ENCODE assay signal across 30 cellular contexts in the genomic region with DNA sequence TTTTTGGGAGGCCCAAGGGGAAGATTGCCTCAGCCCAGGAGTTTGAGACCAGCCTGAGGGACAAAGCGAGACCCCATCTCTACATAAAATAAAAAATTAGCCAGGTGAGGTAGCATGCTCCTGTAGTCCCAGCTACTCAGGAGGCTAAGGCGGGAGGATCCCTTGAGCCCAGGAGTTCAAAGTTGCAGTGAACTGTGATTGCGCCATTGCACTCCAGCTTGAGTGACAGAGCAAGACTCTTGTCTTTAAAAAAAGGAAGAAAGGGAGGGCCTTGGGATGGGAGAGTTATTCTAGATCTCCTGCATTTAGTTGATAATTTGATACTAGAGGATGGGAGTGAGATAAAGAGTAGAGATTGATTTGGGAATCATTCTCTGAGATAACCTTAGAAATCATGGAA.
DNase-seq lines count a peak whose midpoint lies in the region; ATAC-seq, FAIRE-seq and TF ChIP-seq lines count a peak whose summit lies in the region.
"Had no signal": no experiment of that assay in that cellular context is flagged by ENCODE, and none has a peak within 500 bp of the region (broad histone marks: within the 10 kb centered on the region; RNA-seq: fewer than 3 reads in every experiment).

No MANE protein-coding gene starts in this region.

- no peak for ATAC-seq in T-helper 17 cell
- ATAC-seq: activated CD8-positive, alpha-beta memory T cell treated with anti-CD3 and anti-CD28 coated beads, Interleukin-2, amount 10 ng/mL, durations not matched to agents 7 days and 5 days; activated T-cell treated with anti-CD3 and anti-CD28 coated beads, Interleukin-2, amount 50 U/mL, for 4 hours; gastrocnemius medialis; lower lobe of right lung; PC-3; psoas muscle; stimulated activated effector memory CD8-positive, alpha-beta T cell treated with anti-CD3 and anti-CD28 coated beads, Interleukin-12 subunit alpha, Interleukin-12 subunit beta, amount 100 ng/mL, for 72 hours; T-cell had no signal

- H3K4me3 ChIP-seq in breast epithelium (no peak overlapping the region), H1 (ENCODE audit: extremely low read depth in 1 of 4, insufficient read depth in 2 of 4, low read depth in 3 of 4, low read length in 4 of 4) (no peak overlapping the region), spleen (no peak overlapping the region), lower leg skin (ENCODE audit: low read depth, poor library complexity, severe bottlenecking) (no peak overlapping the region)
- H3K4me3 ChIP-seq: gastrocnemius medialis, lower lobe of right lung, psoas muscle, upper lobe of left lung had no signal

- H2BK20ac ChIP-seq in H1 (ENCODE audit: low read length), result no peak overlapping the region

- TF ChIP-seq RAD21 in H1 (IDR thresholded peaks at IDR 0.05 in 1 of 2, conservative IDR thresholded peaks at IDR 0.05 in 1 of 2; ENCODE audit: low read depth in 2 of 2, low read length in 2 of 2), result no peak

- H3K4me3 Mint-ChIP-seq in MCF 10A (ENCODE audit: unreplicated experiment), result no peak overlapping the region
- H3K4me3 Mint-ChIP-seq in T-helper 17 cell, result no peak overlapping the region
- H3K4me3 Mint-ChIP-seq: activated CD8-positive, alpha-beta memory T cell treated with anti-CD3 and anti-CD28 coated beads, Interleukin-2, amount 10 ng/mL, durations not matched to agents 7 days and 5 days; activated T-cell treated with anti-CD3 and anti-CD28 coated beads, Interleukin-2, amount 50 U/mL, for 4 hours; brain; naive B cell; stimulated activated effector memory CD8-positive, alpha-beta T cell treated with anti-CD3 and anti-CD28 coated beads, Interleukin-12 subunit alpha, Interleukin-12 subunit beta, amount 100 ng/mL, for 72 hours; T-cell had no signal

- H4K8ac ChIP-seq in H1 (ENCODE audit: extremely low read depth, insufficient read depth, low read length), result no peak overlapping the region

- H3K9ac ChIP-seq in H1 (replicated peaks in 1 of 4; ENCODE audit: extremely low read depth in 1 of 4, low read depth in 3 of 4, low read length in 3 of 4), result no peak overlapping the region; a peak in 1 of 7 replicates

- H3K36me3 ChIP-seq in breast epithelium, result no peaks in the 10 kb centered on the region
- H3K36me3 ChIP-seq in H1 (ENCODE audit: control insufficient read depth in 2 of 4, insufficient read depth in 4 of 4, low read length in 3 of 4), result peaks cover 0 to 4% (median 1%) of the 10 kb centered on the region in 4 experiments; a peak in 4 of 8 replicates
- peaks cover 0 to 66% (median 23%) of the 10 kb centered on the region in 6 donors for H3K36me3 ChIP-seq in spleen

- no TSS peak for BruUV-seq in MCF 10A (replicated peaks; lab: Mats Ljungman, UMichigan)

- no peaks in the 10 kb centered on the region for H4K20me1 ChIP-seq in H1 (replicated peaks in 1 of 2; ENCODE audit: control insufficient read depth in 1 of 2, insufficient read depth in 2 of 2, low read length in 2 of 2)

- H3K23me2 ChIP-seq in H1 (ENCODE audit: low read depth, low read length), result no peaks in the 10 kb centered on the region

- no peak overlapping the region for H2BK120ac ChIP-seq in H1 (replicated peaks; ENCODE audit: low read depth, low read length)

- no peaks in the 10 kb centered on the region for H3K27me3 ChIP-seq in breast epithelium
- H3K27me3 ChIP-seq in H1 (replicated peaks in 1 of 4; ENCODE audit: control insufficient read depth in 3 of 4, extremely low read depth in 1 of 4, insufficient read depth in 3 of 4, low read length in 3 of 4), result no peaks in the 10 kb centered on the region
- no peaks in the 10 kb centered on the region for H3K27me3 ChIP-seq in spleen (replicated peaks in 1 of 7)
- H3K27me3 ChIP-seq: gastrocnemius medialis, upper lobe of left lung had no signal

- H3K79me2 ChIP-seq in H1 (ENCODE audit: control insufficient read depth in 1 of 2, insufficient read depth in 2 of 2, low read length in 2 of 2), result no peaks in the 10 kb centered on the region

- no peak overlapping the region for H3K23ac ChIP-seq in H1 (ENCODE audit: insufficient read length)

- H3K9me3 Mint-ChIP-seq in MCF 10A (ENCODE audit: unreplicated experiment), result no peaks in the 10 kb centered on the region
- H3K9me3 Mint-ChIP-seq: activated T-cell treated with anti-CD3 and anti-CD28 coated beads, Interleukin-2, amount 50 U/mL, for 4 hours; brain; naive B cell; stimulated activated effector memory CD8-positive, alpha-beta T cell treated with anti-CD3 and anti-CD28 coated beads, Interleukin-12 subunit alpha, Interleukin-12 subunit beta, amount 100 ng/mL, for 72 hours; T-cell had no signal

- intact Hi-C loops in MCF 10A (cut with micrococcal nuclease), result no loop called here
- intact Hi-C loops in breast epithelium (cut with DNase I; ENCODE audit: low total_unique reads), result no loop called here
- intact Hi-C loops in spleen (cut with DNase I; ENCODE audit: low total_unique reads), result no loop called here
- intact Hi-C loops in lower leg skin (cut with DNase I; ENCODE audit: low total_unique reads), result no loop called here

- H3K4me1 Mint-ChIP-seq in MCF 10A (ENCODE audit: insufficient read depth, unreplicated experiment) (peaks cover 5% of the 10 kb centered on the region), T-helper 17 cell (peaks cover 20% of the 10 kb centered on the region)
- H3K4me1 Mint-ChIP-seq: activated CD8-positive, alpha-beta memory T cell treated with anti-CD3 and anti-CD28 coated beads, Interleukin-2, amount 10 ng/mL, durations not matched to agents 7 days and 5 days; brain had no signal

- H3K14ac ChIP-seq in H1 (ENCODE audit: insufficient read length), result no peak overlapping the region

- no peak overlapping the region for H3K4ac ChIP-seq in H1 (replicated peaks; ENCODE audit: insufficient read length, low read depth, low read length)

- H3K18ac ChIP-seq in H1 (ENCODE audit: extremely low read depth, low read length), result no peak overlapping the region

- H4K5ac ChIP-seq in H1 (ENCODE audit: insufficient read length, low read depth, low read length), result no peak overlapping the region

- CTCF ChIA-PET in MCF 10A (lab: Yijun Ruan, JAX) (interaction anchor here (1.1 kb wide), 1 partner anchor 118 kb away, joined by 9 read pairs; no protein-coding TSS in a partner anchor), H1 (lab: Charles Lee; ENCODE audit: partially characterized antibody) (no interaction called here)

- no peaks in the 10 kb centered on the region for H3K9me3 ChIP-seq in breast epithelium
- H3K9me3 ChIP-seq in T-helper 17 cell (ENCODE audit: control insufficient read depth, low read length, poor library complexity, severe bottlenecking), result no peaks in the 10 kb centered on the region
- H3K9me3 ChIP-seq in H1 (ENCODE audit: insufficient read depth in 2 of 2, low read depth in 1 of 2, low read length in 1 of 2), result no peaks in the 10 kb centered on the region
- H3K9me3 ChIP-seq in spleen, result no peaks in the 10 kb centered on the region
- H3K9me3 ChIP-seq: gastrocnemius medialis, lower lobe of right lung, psoas muscle, upper lobe of left lung had no signal

- TF ChIP-seq POLR2A in breast epithelium (IDR thresholded peaks at IDR 0.05), result no peak
- TF ChIP-seq POLR2A in H1 (IDR thresholded peaks at IDR 0.05; ENCODE audit: control extremely low read depth in 1 of 2, low read depth in 2 of 2, low read length in 2 of 2), result no peak
- TF ChIP-seq POLR2A in spleen (IDR thresholded peaks at IDR 0.05), result no peak
- TF ChIP-seq POLR2A in lower leg skin (IDR thresholded peaks at IDR 0.05), result no peak

- H2AK5ac ChIP-seq in H1 (ENCODE audit: low read depth, low read length), result no peak overlapping the region

- WGBS in H1 (ENCODE audit: extremely low coverage in 1 of 2, insufficient coverage in 1 of 2, insufficient read length in 1 of 2, insufficient replicate concordance in 2 of 2, low coverage in 1 of 2, low lambda C conversion rate in 2 of 2, missing lambda C conversion rate in 1 of 2), 2 experiments, result 95% methylated on average over 3 of the region's 3 CpGs; no CpG with 5 or more reads in 1 of the 2 experiments
- WGBS in spleen, 5 donors, result 85 to 97% (median 89%) methylated on average over 3 of the region's 3 CpGs
- 96 to 97% methylated on average over 3 of the region's 3 CpGs for WGBS in lower leg skin, 2 donors

- peaks cover 42% of the 10 kb centered on the region for H3K36me3 Mint-ChIP-seq in MCF 10A (ENCODE audit: insufficient read depth, unreplicated experiment)
- H3K36me3 Mint-ChIP-seq in T-helper 17 cell (ENCODE audit: low read depth), result peaks cover 8% of the 10 kb centered on the region

- H3K79me1 ChIP-seq in H1 (ENCODE audit: low read depth, low read length), result no peaks in the 10 kb centered on the region; the same call in 1 of the 2 replicates

- TF ChIP-seq EP300 in H1 (IDR thresholded peaks at IDR 0.05; ENCODE audit: borderline replicate concordance in 1 of 2, low read depth in 2 of 2, low read length in 2 of 2), result no peak

- H2BK5ac ChIP-seq in H1 (ENCODE audit: low read depth, low read length), result no peak overlapping the region

- H2BK12ac ChIP-seq in H1 (ENCODE audit: low read depth, low read length), result no peak overlapping the region

- no peak for FAIRE-seq in H1 (lab: Jason Lieb, UNC)
- FAIRE-seq: A204.1, endothelial cell of umbilical vein had no signal

- no peak overlapping the region for H2BK15ac ChIP-seq in H1 (ENCODE audit: low read length)

- no peak overlapping the region for H3K4me2 ChIP-seq in H1 (ENCODE audit: insufficient read depth in 1 of 2, low read depth in 2 of 2, low read length in 2 of 2)

- H3K27ac Mint-ChIP-seq in MCF 10A (ENCODE audit: low read depth, unreplicated experiment) (no peak overlapping the region), T-helper 17 cell (peak overlapping the region; percentile 79)
- H3K27ac Mint-ChIP-seq: activated CD8-positive, alpha-beta memory T cell treated with anti-CD3 and anti-CD28 coated beads, Interleukin-2, amount 10 ng/mL, durations not matched to agents 7 days and 5 days; brain; stimulated activated effector memory CD8-positive, alpha-beta T cell treated with anti-CD3 and anti-CD28 coated beads, Interleukin-12 subunit alpha, Interleukin-12 subunit beta, amount 100 ng/mL, for 72 hours had no signal

- no peak overlapping the region for H3K56ac ChIP-seq in H1 (replicated peaks; ENCODE audit: insufficient read length, low read depth, low read length)

- no peak overlapping the region for H2AFZ ChIP-seq in H1 (ENCODE audit: low read length)

- H3K4me1 ChIP-seq in breast epithelium, result no peaks in the 10 kb centered on the region
- no peaks in the 10 kb centered on the region for H3K4me1 ChIP-seq in H1 (replicated peaks in 1 of 4; ENCODE audit: control insufficient read depth in 3 of 4, insufficient read depth in 4 of 4, low read length in 3 of 4)
- peaks cover 0 to 22% (median 12%) of the 10 kb centered on the region in 6 donors for H3K4me1 ChIP-seq in spleen
- H3K4me1 ChIP-seq: gastrocnemius medialis, lower lobe of right lung, psoas muscle, upper lobe of left lung had no signal

- H3K27ac ChIP-seq in breast epithelium, result no peak overlapping the region
- H3K27ac ChIP-seq in H1 (ENCODE audit: low read depth, low read length), result no peak overlapping the region
- peak overlapping the region in 1 of 8 donors; percentile 26 for H3K27ac ChIP-seq in spleen
- H3K27ac ChIP-seq: gastrocnemius medialis, lower lobe of right lung, psoas muscle, upper lobe of left lung had no signal

- POLR2A ChIA-PET in MCF 10A (lab: Yijun Ruan, JAX), result interaction anchor here (1.4 kb wide), 1 partner anchor 73 kb away, joined by 3 read pairs; no protein-coding TSS in a partner anchor
- POLR2A ChIA-PET in H1 (lab: Charles Lee; ENCODE audit: partially characterized antibody), result interaction anchor here (0.6 to 0.7 kb wide), 2 partner anchors 93 to 129 kb away, joined by 3 to 5 read pairs; no protein-coding TSS in a partner anchor

- no peak overlapping the region for H4K91ac ChIP-seq in H1 (replicated peaks; ENCODE audit: insufficient read length, low read length)

- TF ChIP-seq CTCF in MCF 10A (IDR thresholded peaks at IDR 0.05; ENCODE audit: unreplicated experiment) (no peak), breast epithelium (IDR thresholded peaks at IDR 0.05) (no peak), H1 (IDR thresholded peaks at IDR 0.05; ENCODE audit: control extremely low read depth in 1 of 3, insufficient read depth in 1 of 3, low read depth in 1 of 3, low read length in 3 of 3) (no peak), GM20000 (IDR thresholded peaks at IDR 0.05; ENCODE audit: extremely low read depth, missing control alignments) (no peak), spleen (IDR thresholded peaks at IDR 0.05 in 8 of 11, conservative IDR thresholded peaks at IDR 0.05 in 3 of 11) (no peak), lower leg skin (IDR thresholded peaks at IDR 0.05) (no peak)

- DNase-seq in MCF 10A (ENCODE audit: unreplicated experiment) (peak; percentile 1), breast epithelium (ENCODE audit: low spot score in 2 of 2) (no peak), T-helper 17 cell (no peak), H1 (ENCODE audit: low read depth in 1 of 2, low spot score in 2 of 2) (no peak), GM20000 (ENCODE audit: low spot score) (no peak), spleen (no peak), DMS153 (lab: John Stamatoyannopoulos, UW) (no peak), lower leg skin (ENCODE audit: low spot score in 2 of 2) (no peak)
- DNase-seq: activated CD4-positive, CD25-positive, alpha-beta regulatory T cell; activated CD8-positive, alpha-beta memory T cell treated with anti-CD3 and anti-CD28 coated beads, Interleukin-2, amount 10 ng/mL, durations not matched to agents 7 days and 5 days; activated gamma-delta T cell treated with Interleukin-2 at 50 U/mL for 16 hours; activated T-cell treated with anti-CD3 and anti-CD28 coated beads, Interleukin-2, amount 50 U/mL, for 4 hours; gastrocnemius medialis; KBM-7; lower lobe of right lung; midbrain; naive B cell; NCI-H1417 treated with DMSO at 0.1 percent for 48 hours; NCI-H2029 treated with DMSO at 0.1 percent for 48 hours; NCI-H526; occipital lobe; PC-3; psoas muscle; substantia nigra; T-cell; upper lobe of left lung had no signal

- H3K27me3 Mint-ChIP-seq in MCF 10A (ENCODE audit: insufficient read depth, unreplicated experiment) (no peaks in the 10 kb centered on the region), T-helper 17 cell (no peaks in the 10 kb centered on the region)
- H3K27me3 Mint-ChIP-seq: activated CD8-positive, alpha-beta memory T cell treated with anti-CD3 and anti-CD28 coated beads, Interleukin-2, amount 10 ng/mL, durations not matched to agents 7 days and 5 days; brain; naive B cell; T-cell had no signal
